Comparison of ENCODE assay signal across 16 cellular contexts in the genomic region with DNA sequence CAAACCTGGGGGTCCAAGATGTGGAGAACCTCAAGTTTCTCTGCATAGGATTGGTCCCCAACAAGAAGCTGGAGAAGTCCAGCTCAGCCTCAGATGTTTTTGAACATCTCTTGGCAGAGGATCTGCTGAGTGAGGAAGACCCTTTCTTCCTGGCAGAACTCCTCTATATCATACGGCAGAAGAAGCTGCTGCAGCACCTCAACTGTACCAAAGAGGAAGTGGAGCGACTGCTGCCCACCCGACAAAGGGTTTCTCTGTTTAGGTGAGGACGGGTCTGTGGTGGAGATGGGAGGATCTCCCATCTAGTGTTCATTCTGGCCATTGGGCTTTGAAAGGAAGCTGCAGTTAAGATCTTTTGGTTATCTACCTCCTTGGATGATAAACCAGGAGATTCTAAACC. TPM values are rescaled to one million over a fixed set of nuclear protein-coding genes. Genes with fewer than 3 reads are reported as not detected.
A peak's percentile ranks its signal among the peaks of the same experiment; 100 is the strongest.
DNase-seq lines count a peak whose midpoint lies in the region; ATAC-seq and TF ChIP-seq lines count a peak whose summit lies in the region.
"Had no signal": no experiment of that assay in that cellular context is flagged by ENCODE, and none has a peak within 500 bp of the region (broad histone marks: within the 10 kb centered on the region; RNA-seq: fewer than 3 reads in every experiment).

No MANE protein-coding gene starts in this region.

- TF ChIP-seq POLR2A in NB4 (IDR thresholded peaks at IDR 0.05; ENCODE audit: extremely low read depth, insufficient read length): no peak

- peaks cover 6% of the 10 kb centered on the region for H3K4me1 ChIP-seq in foreskin keratinocyte
- H3K4me1 ChIP-seq: parathyroid adenoma had no signal

- CTCF ChIA-PET in activated CD4-positive, alpha-beta T cell treated with anti-CD3 and anti-CD28 coated beads, Interleukin-2, amount 10 ng/mL, durations not matched to agents 7 days and 5 days (lab: Charles Lee): interaction anchor here (1.1 to 1.4 kb wide), 5 partner anchors 8 to 241 kb away, joined by 3 to 7 read pairs (median 3); no protein-coding TSS in a partner anchor

- TF ChIP-seq CTCF in NB4 (IDR thresholded peaks at IDR 0.05; ENCODE audit: low read depth, low read length) (no peak), progenitor cell of endocrine pancreas (IDR thresholded peaks at IDR 0.05; ENCODE audit: unreplicated experiment) (no peak), foreskin keratinocyte (conservative IDR thresholded peaks at IDR 0.05) (no peak)

- no peak for ATAC-seq in activated naive CD8-positive, alpha-beta T cell treated with anti-CD3 and anti-CD28 coated beads, Interleukin-2, amount 10 ng/mL, durations not matched to agents 7 days and 5 days (ENCODE audit: low read depth)
- ATAC-seq in foreskin keratinocyte: no peak
- ATAC-seq in HG02870 (IDR thresholded peaks at IDR 0.05; ENCODE audit: unreplicated experiment): no peak
- ATAC-seq: A549 had no signal

- H3K9me3 Mint-ChIP-seq in activated CD4-positive, alpha-beta T cell treated with anti-CD3 and anti-CD28 coated beads, Interleukin-2, amount 10 ng/mL, durations not matched to agents 7 days and 5 days: peaks cover 8% of the 10 kb centered on the region
- peaks cover 3% of the 10 kb centered on the region for H3K9me3 Mint-ChIP-seq in activated naive CD8-positive, alpha-beta T cell treated with anti-CD3 and anti-CD28 coated beads, Interleukin-2, amount 10 ng/mL, durations not matched to agents 7 days and 5 days
- peaks cover 3% of the 10 kb centered on the region for H3K9me3 Mint-ChIP-seq in progenitor cell of endocrine pancreas (ENCODE audit: low read depth)

- no peak for DNase-seq in activated CD4-positive, alpha-beta T cell treated with anti-CD3 and anti-CD28 coated beads, Interleukin-2, amount 10 ng/mL, durations not matched to agents 7 days and 5 days
- DNase-seq in activated CD4-positive, alpha-beta T cell treated with anti-CD3 and anti-CD28 coated beads for 48 hours: no peak
- peak; percentile 34 for DNase-seq in NB4 (ENCODE audit: low read depth)
- no peak for DNase-seq in activated naive CD8-positive, alpha-beta T cell treated with anti-CD3 and anti-CD28 coated beads, Interleukin-2, amount 10 ng/mL, durations not matched to agents 7 days and 5 days
- no peak for DNase-seq in progenitor cell of endocrine pancreas (ENCODE audit: low spot score, unreplicated experiment)
- DNase-seq in foreskin keratinocyte: no peak
- no peak for DNase-seq in SIG-M5 (lab: John Stamatoyannopoulos, UW)
- DNase-seq: activated CD4-positive, CD25-positive, alpha-beta regulatory T cell treated with anti-CD3 and anti-CD28 coated beads, Interleukin-2, amount 50 U/mL, for 72 hours; mesenchymal stem cell; stimulated activated CD4-positive, alpha-beta T cell treated with anti-CD3 and anti-CD28 coated beads, Interleukin-15, amount 100 ng/mL, for 24 hours; trophoblast cell had no signal

- H3K27me3 Mint-ChIP-seq in activated CD4-positive, alpha-beta T cell treated with anti-CD3 and anti-CD28 coated beads, Interleukin-2, amount 10 ng/mL, durations not matched to agents 7 days and 5 days: no peaks in the 10 kb centered on the region
- H3K27me3 Mint-ChIP-seq in activated naive CD8-positive, alpha-beta T cell treated with anti-CD3 and anti-CD28 coated beads, Interleukin-2, amount 10 ng/mL, durations not matched to agents 7 days and 5 days: no peaks in the 10 kb centered on the region
- no peaks in the 10 kb centered on the region for H3K27me3 Mint-ChIP-seq in progenitor cell of endocrine pancreas

- H3K27ac Mint-ChIP-seq in activated CD4-positive, alpha-beta T cell treated with anti-CD3 and anti-CD28 coated beads, Interleukin-2, amount 10 ng/mL, durations not matched to agents 7 days and 5 days: peak overlapping the region; percentile 79
- peak overlapping the region; percentile 79 for H3K27ac Mint-ChIP-seq in activated naive CD8-positive, alpha-beta T cell treated with anti-CD3 and anti-CD28 coated beads, Interleukin-2, amount 10 ng/mL, durations not matched to agents 7 days and 5 days
- H3K27ac Mint-ChIP-seq in progenitor cell of endocrine pancreas: peak overlapping the region; percentile 21

- peaks cover 67% of the 10 kb centered on the region for H3K36me3 Mint-ChIP-seq in activated CD4-positive, alpha-beta T cell treated with anti-CD3 and anti-CD28 coated beads, Interleukin-2, amount 10 ng/mL, durations not matched to agents 7 days and 5 days (ENCODE audit: low read depth)
- peaks cover 57% of the 10 kb centered on the region for H3K36me3 Mint-ChIP-seq in activated naive CD8-positive, alpha-beta T cell treated with anti-CD3 and anti-CD28 coated beads, Interleukin-2, amount 10 ng/mL, durations not matched to agents 7 days and 5 days
- peaks cover 10% of the 10 kb centered on the region for H3K36me3 Mint-ChIP-seq in progenitor cell of endocrine pancreas (ENCODE audit: insufficient read depth)

- peak overlapping the region; percentile 90 for H3K4me3 Mint-ChIP-seq in activated CD4-positive, alpha-beta T cell treated with anti-CD3 and anti-CD28 coated beads, Interleukin-2, amount 10 ng/mL, durations not matched to agents 7 days and 5 days
- peak overlapping the region; percentile 96 for H3K4me3 Mint-ChIP-seq in activated naive CD8-positive, alpha-beta T cell treated with anti-CD3 and anti-CD28 coated beads, Interleukin-2, amount 10 ng/mL, durations not matched to agents 7 days and 5 days
- no peak overlapping the region for H3K4me3 Mint-ChIP-seq in progenitor cell of endocrine pancreas (ENCODE audit: low read depth)

- H3K27ac ChIP-seq in foreskin keratinocyte: no peak overlapping the region
- H3K27ac ChIP-seq: A549, parathyroid adenoma, SJSA1 had no signal

- no peaks in the 10 kb centered on the region for H3K27me3 ChIP-seq in foreskin keratinocyte
- H3K27me3 ChIP-seq: esophagus muscularis mucosa, SJSA1 had no signal

- no peak overlapping the region for H3K4me3 ChIP-seq in NB4 (ENCODE audit: low read depth, low read length)
- H3K4me3 ChIP-seq: A549, SJSA1 had no signal

- H3K4me1 Mint-ChIP-seq in activated CD4-positive, alpha-beta T cell treated with anti-CD3 and anti-CD28 coated beads, Interleukin-2, amount 10 ng/mL, durations not matched to agents 7 days and 5 days: peaks cover 52% of the 10 kb centered on the region
- H3K4me1 Mint-ChIP-seq in activated naive CD8-positive, alpha-beta T cell treated with anti-CD3 and anti-CD28 coated beads, Interleukin-2, amount 10 ng/mL, durations not matched to agents 7 days and 5 days: peaks cover 47% of the 10 kb centered on the region
- peaks cover 29% of the 10 kb centered on the region for H3K4me1 Mint-ChIP-seq in progenitor cell of endocrine pancreas (ENCODE audit: low read depth)

- POLR2A ChIA-PET in activated CD4-positive, alpha-beta T cell treated with anti-CD3 and anti-CD28 coated beads, Interleukin-2, amount 10 ng/mL, durations not matched to agents 7 days and 5 days (lab: Charles Lee): no interaction called here
- POLR2A ChIA-PET in activated naive CD8-positive, alpha-beta T cell treated with anti-CD3 and anti-CD28 coated beads, Interleukin-2, amount 10 ng/mL, durations not matched to agents 7 days and 5 days (lab: Charles Lee): interaction anchor here (0.9 to 2.4 kb wide), 8 partner anchors 8 to 296 kb away, joined by 3 to 30 read pairs (median 6); a partner anchor contains a TSS

RNA-seq across cellular contexts. Expression of a gene that starts 2.9 kb away (rescaled TPM):
- 10 to 100 TPM; 45.0 to 49.6 TPM for total RNA-seq in activated CD4-positive, alpha-beta T cell treated with anti-CD3 and anti-CD28 coated beads, Interleukin-2, amount 10 ng/mL, durations not matched to agents 7 days and 5 days
- total RNA-seq in activated naive CD8-positive, alpha-beta T cell treated with anti-CD3 and anti-CD28 coated beads, Interleukin-2, amount 10 ng/mL, durations not matched to agents 7 days and 5 days: 10 to 100 TPM; 45.2 to 46.1 TPM
- total RNA-seq in progenitor cell of endocrine pancreas (9.0 and 9.9 TPM in 2 replicates), foreskin keratinocyte (6.1 and 6.5 TPM in 2 replicates)
- polyA plus RNA-seq in foreskin keratinocyte: 2.4 and 2.7 TPM in 2 replicates

Comparison
In these comparisons a context has a peak if more than half of its experiments do, and no peak if none do; other contexts are left out.
1. H3K27ac Mint-ChIP-seq: peak in every context shown above with its lines; median percentile 79 in activated CD4-positive, alpha-beta T cell treated with anti-CD3 and anti-CD28 coated beads, Interleukin-2, amount 10 ng/mL, durations not matched to agents 7 days and 5 days; 79 in activated naive CD8-positive, alpha-beta T cell treated with anti-CD3 and anti-CD28 coated beads, Interleukin-2, amount 10 ng/mL, durations not matched to agents 7 days and 5 days; 21 in progenitor cell of endocrine pancreas.